In the genomic region with DNA sequence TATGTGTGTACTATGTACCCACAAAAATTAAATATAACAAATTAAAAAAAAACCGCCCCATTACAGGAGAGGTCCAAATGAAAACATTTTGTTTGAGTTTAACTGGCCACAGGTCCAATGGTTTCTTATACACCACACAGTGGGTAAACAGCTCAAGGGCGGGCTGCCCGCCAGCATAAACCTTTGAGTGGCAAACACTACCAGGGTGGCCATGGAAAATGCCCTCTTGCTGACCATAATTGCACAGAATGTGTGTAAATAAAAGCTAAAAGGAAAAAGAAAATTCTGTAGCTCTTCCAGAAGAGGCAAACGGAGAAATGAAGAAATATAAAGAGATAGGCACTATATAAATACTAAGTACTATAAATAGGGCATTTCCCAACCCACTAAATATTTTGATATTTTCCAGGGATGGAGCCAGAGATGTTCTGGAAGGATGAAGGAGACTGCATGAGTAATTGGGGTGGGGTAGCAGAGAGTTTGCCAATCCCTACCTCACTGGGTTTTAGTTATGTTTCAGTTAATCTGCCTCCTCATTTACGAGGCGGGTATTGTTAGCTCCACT, we compare ENCODE assay signal across 9 cellular contexts. TPM values are rescaled to one million over a fixed set of nuclear protein-coding genes. Genes with fewer than 3 reads are reported as not detected.
DNase-seq lines count a peak whose midpoint lies in the region; ATAC-seq, FAIRE-seq and TF ChIP-seq lines count a peak whose summit lies in the region.
"Had no signal": no experiment of that assay in that cellular context is flagged by ENCODE, and none has a peak within 500 bp of the region (broad histone marks: within the 10 kb centered on the region; RNA-seq: fewer than 3 reads in every experiment).

No MANE protein-coding gene starts in this region.

- peaks cover 25% of the 10 kb centered on the region for H4K20me1 ChIP-seq in DND-41 (ENCODE audit: insufficient read depth, low read length)

- no peak for TF ChIP-seq CTCF in DND-41 (IDR thresholded peaks at IDR 0.05; ENCODE audit: borderline replicate concordance, extremely low read depth, low read length, poor library complexity, severe bottlenecking)

- H3K27ac ChIP-seq in DND-41 (ENCODE audit: low read length), result peak overlapping the region; percentile 99

- peak overlapping the region; percentile 83 for H3K4me2 ChIP-seq in DND-41 (ENCODE audit: insufficient read depth, low read length)

- H3K79me2 ChIP-seq in DND-41 (ENCODE audit: insufficient read depth, low read length), result peaks cover 36% of the 10 kb centered on the region

- H3K4me1 ChIP-seq in DND-41 (ENCODE audit: insufficient read depth, low read length) (peaks cover 32% of the 10 kb centered on the region), endocrine pancreas (ENCODE audit: control insufficient read depth, insufficient read depth, low read length) (peaks cover 7% of the 10 kb centered on the region)

- H3K27me3 Mint-ChIP-seq in natural killer cell treated with Interleukin-12 subunit alpha and Interleukin-12 subunit beta and Interleukin-15 and Interleukin-18, amount 100 ng/mL, for 72 hours, result peaks cover 0 to 3% of the 10 kb centered on the region in 2 donors

- peak overlapping the region; percentile 88 for H2AFZ ChIP-seq in DND-41 (ENCODE audit: low read depth, low read length)

- no peak for DNase-seq in DND-41
- DNase-seq in NCI-H774 (lab: John Stamatoyannopoulos, UW), result peak; percentile 33
- DNase-seq in natural killer cell treated with Interleukin-12 subunit alpha and Interleukin-12 subunit beta and Interleukin-15 and Interleukin-18, amount 100 ng/mL, for 72 hours (ENCODE audit: low spot score), result no peak
- no peak for DNase-seq in KG1 (lab: John Stamatoyannopoulos, UW)
- no peak for DNase-seq in H54 (ENCODE audit: insufficient read length, low spot score)
- DNase-seq in cortex of kidney (lab: John Stamatoyannopoulos, UW), result no peak
- DNase-seq in activated effector memory CD4-positive, alpha-beta T cell treated with anti-CD3 and anti-CD28 coated beads, Interleukin-2, amount 50 U/mL, for 16 hours, result no peak

- no peak for ATAC-seq in DND-41 (ENCODE audit: insufficient read depth, low read depth)
- no peak for ATAC-seq in natural killer cell treated with Interleukin-12 subunit alpha and Interleukin-12 subunit beta and Interleukin-15 and Interleukin-18, amount 100 ng/mL, for 72 hours

- no peak for FAIRE-seq in H54 (lab: Jason Lieb, UNC)

- peaks cover 15% of the 10 kb centered on the region for H3K36me3 Mint-ChIP-seq in natural killer cell treated with Interleukin-12 subunit alpha and Interleukin-12 subunit beta and Interleukin-15 and Interleukin-18, amount 100 ng/mL, for 72 hours

- H3K27me3 ChIP-seq in DND-41 (ENCODE audit: insufficient read depth, low read length, poor library complexity) (no peaks in the 10 kb centered on the region), endocrine pancreas (ENCODE audit: control insufficient read depth, insufficient read depth, low read length) (no peaks in the 10 kb centered on the region)

- H3K9me3 Mint-ChIP-seq in natural killer cell treated with Interleukin-12 subunit alpha and Interleukin-12 subunit beta and Interleukin-15 and Interleukin-18, amount 100 ng/mL, for 72 hours, result no peaks in the 10 kb centered on the region

- H3K9me3 ChIP-seq in DND-41 (ENCODE audit: insufficient read depth, low read length, severe bottlenecking) (no peaks in the 10 kb centered on the region), endocrine pancreas (ENCODE audit: control insufficient read depth, low read length) (no peaks in the 10 kb centered on the region)

- peak overlapping the region; percentile 97 for H3K4me3 Mint-ChIP-seq in natural killer cell treated with Interleukin-12 subunit alpha and Interleukin-12 subunit beta and Interleukin-15 and Interleukin-18, amount 100 ng/mL, for 72 hours

- peaks cover 37 to 44% of the 10 kb centered on the region in 2 donors for H3K4me1 Mint-ChIP-seq in natural killer cell treated with Interleukin-12 subunit alpha and Interleukin-12 subunit beta and Interleukin-15 and Interleukin-18, amount 100 ng/mL, for 72 hours (ENCODE audit: low read depth in 2 of 2)

- H3K9ac ChIP-seq in DND-41 (ENCODE audit: low read depth, low read length) (peak overlapping the region; percentile 92), endocrine pancreas (ENCODE audit: control insufficient read depth, insufficient read depth, low read length) (peak overlapping the region; percentile 67)

- no peak for TF ChIP-seq POLR2A in H54 (IDR thresholded peaks at IDR 0.05; ENCODE audit: low read depth, low read length)

- peak overlapping the region; percentile 47 to 63; a peak in 3 of 4 replicates for H3K4me3 ChIP-seq in DND-41 (ENCODE audit: low read depth in 1 of 2, low read length in 2 of 2)
- H3K4me3 ChIP-seq in endocrine pancreas (ENCODE audit: control insufficient read depth, insufficient read depth, low read length), result peak overlapping the region; percentile 93

- peak overlapping the region; percentile 93 to 96 for H3K27ac Mint-ChIP-seq in natural killer cell treated with Interleukin-12 subunit alpha and Interleukin-12 subunit beta and Interleukin-15 and Interleukin-18, amount 100 ng/mL, for 72 hours

- H3K36me3 ChIP-seq in DND-41 (ENCODE audit: insufficient read depth, low read length), result peaks cover 23% of the 10 kb centered on the region
- H3K36me3 ChIP-seq in endocrine pancreas (ENCODE audit: control insufficient read depth, insufficient read depth, low read length), result no peaks in the 10 kb centered on the region

RNA-seq across cellular contexts. Expression of gene CDC5L, which starts 1.1 kb away (rescaled TPM):
- 10 to 100 TPM; 21.6 to 22.6 TPM for total RNA-seq in natural killer cell treated with Interleukin-12 subunit alpha and Interleukin-12 subunit beta and Interleukin-15 and Interleukin-18, amount 100 ng/mL, for 72 hours

RNA-seq across cellular contexts. Expression of gene SPATS1, which starts 44.0 kb away (rescaled TPM):
- total RNA-seq in natural killer cell treated with Interleukin-12 subunit alpha and Interleukin-12 subunit beta and Interleukin-15 and Interleukin-18, amount 100 ng/mL, for 72 hours, result not detected
- total RNA-seq: T-helper 2 cell treated with Interferon-gamma antibody and Interleukin-4, amounts not matched to agents 100 ng/mL and 5 ng/mL, for 36 hours had no signal
